In genomic region chr1:98405581-98406059, GRCh38 we compare ENCODE assay signal across 10 cellular contexts.
DNase-seq lines count a peak whose midpoint lies in the region; ATAC-seq and TF ChIP-seq lines count a peak whose summit lies in the region.
"Had no signal": no experiment of that assay in that cellular context is flagged by ENCODE, and none has a peak within 500 bp of the region (broad histone marks: within the 10 kb centered on the region; RNA-seq: fewer than 3 reads in every experiment).

No MANE protein-coding gene starts in this region.

- peak overlapping the region; percentile 8 for H3K27ac Mint-ChIP-seq in activated naive CD8-positive, alpha-beta T cell treated with anti-CD3 and anti-CD28 coated beads, Interleukin-2, amount 10 ng/mL, durations not matched to agents 7 days and 5 days
- no peak overlapping the region for H3K27ac Mint-ChIP-seq in activated naive CD8-positive, alpha-beta T cell treated with anti-CD3 and anti-CD28 coated beads, Interleukin-2, amount 50 U/mL, for 24 hours
- H3K27ac Mint-ChIP-seq in T-cell (peak overlapping the region; percentile 76), type B pancreatic cell (no peak overlapping the region)

- peak; percentile 36 for ATAC-seq in activated naive CD8-positive, alpha-beta T cell treated with anti-CD3 and anti-CD28 coated beads, Interleukin-2, amount 10 ng/mL, durations not matched to agents 7 days and 5 days (ENCODE audit: low read depth)
- ATAC-seq in activated naive CD8-positive, alpha-beta T cell treated with anti-CD3 and anti-CD28 coated beads, Interleukin-2, amount 50 U/mL, for 24 hours, result no peak
- ATAC-seq in HG03060 (IDR thresholded peaks at IDR 0.05; ENCODE audit: low read depth, unreplicated experiment) (peak; percentile 71), T-cell (replicated peaks in 1 of 4) (no peak), GM19324 (IDR thresholded peaks at IDR 0.05; ENCODE audit: low FRiP score, unreplicated experiment) (no peak), HG02970 (IDR thresholded peaks at IDR 0.05; ENCODE audit: low FRiP score, unreplicated experiment) (no peak)

- POLR2A ChIA-PET in activated naive CD8-positive, alpha-beta T cell treated with anti-CD3 and anti-CD28 coated beads, Interleukin-2, amount 10 ng/mL, durations not matched to agents 7 days and 5 days (lab: Charles Lee), result no interaction called here
- POLR2A ChIA-PET in T-cell (lab: Charles Lee), result no interaction called here

- H3K4me1 Mint-ChIP-seq in activated naive CD8-positive, alpha-beta T cell treated with anti-CD3 and anti-CD28 coated beads, Interleukin-2, amount 10 ng/mL, durations not matched to agents 7 days and 5 days, result peaks cover 16% of the 10 kb centered on the region
- H3K4me1 Mint-ChIP-seq in activated naive CD8-positive, alpha-beta T cell treated with anti-CD3 and anti-CD28 coated beads, Interleukin-2, amount 50 U/mL, for 24 hours, result peaks cover 10% of the 10 kb centered on the region
- H3K4me1 Mint-ChIP-seq in T-cell (peaks cover 5 to 25% (median 9%) of the 10 kb centered on the region in 3 donors), type B pancreatic cell (ENCODE audit: unreplicated experiment) (peaks cover 10% of the 10 kb centered on the region)

- DNase-seq in activated naive CD8-positive, alpha-beta T cell treated with anti-CD3 and anti-CD28 coated beads, Interleukin-2, amount 10 ng/mL, durations not matched to agents 7 days and 5 days, result no peak
- DNase-seq in activated naive CD8-positive, alpha-beta T cell treated with anti-CD3 and anti-CD28 coated beads, Interleukin-2, amount 50 U/mL, for 24 hours, result no peak
- DNase-seq in T-cell (no peak), type B pancreatic cell (ENCODE audit: extremely low spot score, unreplicated experiment) (no peak), COR-L47 (lab: John Stamatoyannopoulos, UW) (no peak)
- DNase-seq: amygdala, Right ventricle myocardium superior had no signal

- H3K4me3 Mint-ChIP-seq in activated naive CD8-positive, alpha-beta T cell treated with anti-CD3 and anti-CD28 coated beads, Interleukin-2, amount 10 ng/mL, durations not matched to agents 7 days and 5 days, result peak overlapping the region; percentile 62
- no peak overlapping the region for H3K4me3 Mint-ChIP-seq in activated naive CD8-positive, alpha-beta T cell treated with anti-CD3 and anti-CD28 coated beads, Interleukin-2, amount 50 U/mL, for 24 hours
- H3K4me3 Mint-ChIP-seq in T-cell, result no peak overlapping the region
- peak overlapping the region; percentile 35 for H3K4me3 Mint-ChIP-seq in type B pancreatic cell

- TF ChIP-seq CTCF in type B pancreatic cell (conservative IDR thresholded peaks at IDR 0.05), result no peak

- H3K27me3 Mint-ChIP-seq in activated naive CD8-positive, alpha-beta T cell treated with anti-CD3 and anti-CD28 coated beads, Interleukin-2, amount 10 ng/mL, durations not matched to agents 7 days and 5 days, result peaks cover 5% of the 10 kb centered on the region
- no peaks in the 10 kb centered on the region for H3K27me3 Mint-ChIP-seq in activated naive CD8-positive, alpha-beta T cell treated with anti-CD3 and anti-CD28 coated beads, Interleukin-2, amount 50 U/mL, for 24 hours
- H3K27me3 Mint-ChIP-seq in T-cell (no peaks in the 10 kb centered on the region), type B pancreatic cell (no peaks in the 10 kb centered on the region)

- H3K36me3 Mint-ChIP-seq in activated naive CD8-positive, alpha-beta T cell treated with anti-CD3 and anti-CD28 coated beads, Interleukin-2, amount 10 ng/mL, durations not matched to agents 7 days and 5 days, result no peaks in the 10 kb centered on the region
- H3K36me3 Mint-ChIP-seq in activated naive CD8-positive, alpha-beta T cell treated with anti-CD3 and anti-CD28 coated beads, Interleukin-2, amount 50 U/mL, for 24 hours (ENCODE audit: low read depth), result no peaks in the 10 kb centered on the region
- H3K36me3 Mint-ChIP-seq in T-cell (no peaks in the 10 kb centered on the region), type B pancreatic cell (no peaks in the 10 kb centered on the region)

- H3K9me3 Mint-ChIP-seq in activated naive CD8-positive, alpha-beta T cell treated with anti-CD3 and anti-CD28 coated beads, Interleukin-2, amount 10 ng/mL, durations not matched to agents 7 days and 5 days, result no peaks in the 10 kb centered on the region
- H3K9me3 Mint-ChIP-seq in activated naive CD8-positive, alpha-beta T cell treated with anti-CD3 and anti-CD28 coated beads, Interleukin-2, amount 50 U/mL, for 24 hours, result no peaks in the 10 kb centered on the region
- H3K9me3 Mint-ChIP-seq in T-cell (no peaks in the 10 kb centered on the region), type B pancreatic cell (no peaks in the 10 kb centered on the region)

- CTCF ChIA-PET in T-cell (lab: Charles Lee), result no interaction called here

Comparison
In these comparisons a context has a peak if more than half of its experiments do, and no peak if none do; other contexts are left out.
1. ATAC-seq: peak in activated naive CD8-positive, alpha-beta T cell treated with anti-CD3 and anti-CD28 coated beads, Interleukin-2, amount 10 ng/mL, durations not matched to agents 7 days and 5 days (single experiment) and HG03060 (single experiment); none in activated naive CD8-positive, alpha-beta T cell treated with anti-CD3 and anti-CD28 coated beads, Interleukin-2, amount 50 U/mL, for 24 hours (single experiment), T-cell (0 of 4), GM19324 (single experiment) and HG02970 (single experiment).
2. H3K27ac Mint-ChIP-seq: peak in activated naive CD8-positive, alpha-beta T cell treated with anti-CD3 and anti-CD28 coated beads, Interleukin-2, amount 10 ng/mL, durations not matched to agents 7 days and 5 days (single experiment) and T-cell (2 of 2); none in activated naive CD8-positive, alpha-beta T cell treated with anti-CD3 and anti-CD28 coated beads, Interleukin-2, amount 50 U/mL, for 24 hours (single experiment) and type B pancreatic cell (single experiment).
3. H3K4me3 Mint-ChIP-seq: peak in activated naive CD8-positive, alpha-beta T cell treated with anti-CD3 and anti-CD28 coated beads, Interleukin-2, amount 10 ng/mL, durations not matched to agents 7 days and 5 days (single experiment) and type B pancreatic cell (single experiment); none in activated naive CD8-positive, alpha-beta T cell treated with anti-CD3 and anti-CD28 coated beads, Interleukin-2, amount 50 U/mL, for 24 hours (single experiment) and T-cell (0 of 3).